In genomic region chr6:154766993-154767392, GRCh38 we compare ENCODE assay signal across 14 cellular contexts. TPM values are rescaled to one million over a fixed set of nuclear protein-coding genes. Genes with fewer than 3 reads are reported as not detected.
DNase-seq lines count a peak whose midpoint lies in the region; TF ChIP-seq lines count a peak whose summit lies in the region.
"Had no signal": no experiment of that assay in that cellular context is flagged by ENCODE, and none has a peak within 500 bp of the region (broad histone marks: within the 10 kb centered on the region; RNA-seq: fewer than 3 reads in every experiment).

No MANE protein-coding gene starts in this region.

- peak; percentile 5 for DNase-seq in COR-L47 (lab: John Stamatoyannopoulos, UW)
- peak; percentile 63 for DNase-seq in M059J (ENCODE audit: low read depth)
- peak; percentile 32 for DNase-seq in cerebellum (ENCODE audit: low spot score)
- no peak for DNase-seq in nephron progenitor cell
- no peak for DNase-seq in RWPE1 (ENCODE audit: low spot score)
- no peak for DNase-seq in SW480 (ENCODE audit: low spot score)
- no peak for DNase-seq in sigmoid colon
- DNase-seq in uterus = no peak
- DNase-seq: activated CD4-positive, alpha-beta T cell treated with anti-CD3 and anti-CD28 coated beads, Interleukin-2, amount 10 ng/mL, durations not matched to agents 7 days and 5 days; activated gamma-delta T cell; CD8-positive, alpha-beta T cell; NK-92 treated with Interleukin-12 subunit alpha and Interleukin-12 subunit beta, amount 100 ng/mL, for 24 hours; stimulated activated CD4-positive, alpha-beta T cell treated with anti-CD3 and anti-CD28 coated beads, Interleukin-4, amount 100 ng/mL, for 24 hours had no signal

- H3K4me3 ChIP-seq in sigmoid colon (no peak overlapping the region), uterus (no peak overlapping the region)
- H3K4me3 ChIP-seq: coronary artery had no signal

- H3K4me3 Mint-ChIP-seq in nephron progenitor cell = no peak overlapping the region
- H3K4me3 Mint-ChIP-seq: activated CD4-positive, alpha-beta T cell treated with anti-CD3 and anti-CD28 coated beads, Interleukin-2, amount 10 ng/mL, durations not matched to agents 7 days and 5 days; CD8-positive, alpha-beta T cell had no signal

- H3K27me3 Mint-ChIP-seq in nephron progenitor cell (ENCODE audit: low read depth, poor library complexity) = peaks cover 2% of the 10 kb centered on the region
- H3K27me3 Mint-ChIP-seq: activated CD4-positive, alpha-beta T cell treated with anti-CD3 and anti-CD28 coated beads, Interleukin-2, amount 10 ng/mL, durations not matched to agents 7 days and 5 days had no signal

- peak overlapping the region; percentile 38 for H3K27ac Mint-ChIP-seq in nephron progenitor cell
- H3K27ac Mint-ChIP-seq: activated CD4-positive, alpha-beta T cell treated with anti-CD3 and anti-CD28 coated beads, Interleukin-2, amount 10 ng/mL, durations not matched to agents 7 days and 5 days had no signal

- peaks cover 15% of the 10 kb centered on the region for H3K9me3 Mint-ChIP-seq in nephron progenitor cell
- H3K9me3 Mint-ChIP-seq: CD8-positive, alpha-beta T cell had no signal

- H3K36me3 ChIP-seq in sigmoid colon (no peaks in the 10 kb centered on the region), uterus (no peaks in the 10 kb centered on the region)

- no peaks in the 10 kb centered on the region for H3K9me3 ChIP-seq in sigmoid colon
- H3K9me3 ChIP-seq in uterus = no peaks in the 10 kb centered on the region

- H3K27ac ChIP-seq in RWPE1 (no peak overlapping the region), sigmoid colon (peak overlapping the region in 1 of 4 donors; percentile 17), uterus (no peak overlapping the region)
- H3K27ac ChIP-seq: coronary artery had no signal

- H3K27me3 ChIP-seq in sigmoid colon (no peaks in the 10 kb centered on the region), uterus (no peaks in the 10 kb centered on the region)

- TF ChIP-seq CTCF in nephron progenitor cell (IDR thresholded peaks at IDR 0.05) (no peak), RWPE1 (conservative IDR thresholded peaks at IDR 0.05; ENCODE audit: low read depth) (no peak), sigmoid colon (IDR thresholded peaks at IDR 0.05) (no peak), uterus (IDR thresholded peaks at IDR 0.05) (no peak)

- POLR2A ChIA-PET in RWPE1 (lab: Yijun Ruan, JAX; ENCODE audit: low non-redundant PET) = no interaction called here

- CTCF ChIA-PET in RWPE1 (lab: Yijun Ruan, JAX) = interaction anchor here (0.6 kb wide), 1 partner anchor 808 kb away, joined by 3 read pairs; no protein-coding TSS in a partner anchor

- intact Hi-C loops in sigmoid colon (cut with DNase I) (no loop called here), uterus (cut with DNase I; ENCODE audit: low total_unique reads) (no loop called here)

- H3K4me1 ChIP-seq in sigmoid colon (peaks cover 0 to 81% (median 69%) of the 10 kb centered on the region in 4 donors), uterus (peaks cover 4 to 7% of the 10 kb centered on the region in 2 donors)

- no peak for TF ChIP-seq EP300 in sigmoid colon (IDR thresholded peaks at IDR 0.05)

- peaks cover 16% of the 10 kb centered on the region for H3K4me1 Mint-ChIP-seq in nephron progenitor cell

- TF ChIP-seq POLR2A in sigmoid colon (IDR thresholded peaks at IDR 0.05) (no peak), uterus (IDR thresholded peaks at IDR 0.05) (no peak)

- peaks cover 51% of the 10 kb centered on the region for H3K36me3 Mint-ChIP-seq in nephron progenitor cell (ENCODE audit: low read depth)

RNA-seq across cellular contexts. Expression of gene SCAF8, which starts 33.8 kb away (rescaled TPM):
- 24.8 and 38.5 TPM in 2 replicates for total RNA-seq in M059J (2014; rRNA removed; shearing (Covaris generic))
- total RNA-seq in cerebellum (78.9 TPM), sigmoid colon (10 to 100 TPM; 37.1 to 46.3 (median 40.8) TPM), uterus (10 to 100 TPM; 28.7 to 85.9 (median 53.8) TPM)
- polyA plus RNA-seq in sigmoid colon = 10 to 100 TPM in 2 of 3 donors, 1 to 10 TPM in 1; 9.0 to 13.3 (median 10.8) TPM

Comparison
In these comparisons a context has a peak if more than half of its experiments do, and no peak if none do; other contexts are left out.
1. DNase-seq: peak in COR-L47 (single experiment), M059J (single experiment) and cerebellum (single experiment); none in nephron progenitor cell (single experiment), RWPE1 (single experiment), SW480 (single experiment), sigmoid colon (single experiment) and uterus (0 of 2).